Comparison of ENCODE assay signal across 8 cellular contexts in the genomic region with DNA sequence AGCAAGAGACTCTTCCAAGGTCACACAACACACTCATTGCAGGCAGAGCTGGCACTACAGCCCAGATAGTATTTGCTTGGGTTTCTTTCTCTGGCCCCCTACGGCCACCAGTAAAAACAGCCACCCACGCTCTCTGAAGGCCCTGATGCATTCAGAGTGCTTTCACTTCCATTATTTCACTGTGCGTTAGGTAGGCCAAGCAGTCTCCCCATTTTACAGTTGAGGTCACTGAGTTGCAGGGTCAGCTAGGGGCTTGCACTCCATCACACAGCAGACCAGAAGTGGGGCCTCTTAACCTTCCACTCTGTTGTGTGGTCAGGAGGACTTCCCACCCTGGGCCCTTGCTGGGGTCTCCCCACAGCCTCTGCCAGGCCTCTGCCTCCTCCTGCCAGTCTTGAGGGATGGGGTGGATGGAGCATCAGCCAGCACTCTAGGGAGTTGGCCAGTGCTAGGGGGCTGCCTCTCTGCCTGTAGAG. TPM values are rescaled to one million over a fixed set of nuclear protein-coding genes. Genes with fewer than 3 reads are reported as not detected.
DNase-seq lines count a peak whose midpoint lies in the region; ATAC-seq and TF ChIP-seq lines count a peak whose summit lies in the region.
"Had no signal": no experiment of that assay in that cellular context is flagged by ENCODE, and none has a peak within 500 bp of the region (broad histone marks: within the 10 kb centered on the region; RNA-seq: fewer than 3 reads in every experiment).

No MANE protein-coding gene starts in this region.

- H3K36me3 Mint-ChIP-seq in activated B cell treated with CpG ODN at 0.5 μM for 24 hours (ENCODE audit: low read depth): peaks cover 2% of the 10 kb centered on the region
- no peaks in the 10 kb centered on the region for H3K36me3 Mint-ChIP-seq in osteocyte (ENCODE audit: unreplicated experiment)

- H3K27me3 Mint-ChIP-seq in activated B cell treated with CpG ODN at 0.5 μM for 24 hours (peaks cover 2% of the 10 kb centered on the region), osteocyte (ENCODE audit: unreplicated experiment) (peaks cover 56% of the 10 kb centered on the region)

- H3K9me3 Mint-ChIP-seq in activated B cell treated with CpG ODN at 0.5 μM for 24 hours: no peaks in the 10 kb centered on the region
- H3K9me3 Mint-ChIP-seq in osteocyte (ENCODE audit: unreplicated experiment): no peaks in the 10 kb centered on the region

- CTCF ChIA-PET in activated B cell treated with CpG ODN at 0.5 μM for 24 hours (lab: Charles Lee): interaction anchor here (0.7 to 1.7 kb wide), 8 partner anchors 10 to 72 kb away, joined by 3 read pairs; no protein-coding TSS in a partner anchor

- ATAC-seq in GM18858 (IDR thresholded peaks at IDR 0.05; ENCODE audit: unreplicated experiment): peak; percentile 47
- peak; percentile 54 for ATAC-seq in GM21786 (IDR thresholded peaks at IDR 0.05; ENCODE audit: unreplicated experiment)
- ATAC-seq in activated B cell treated with CpG ODN at 0.5 μM for 24 hours (ENCODE audit: low read depth): peak; percentile 54
- ATAC-seq in GM21717 (IDR thresholded peaks at IDR 0.05; ENCODE audit: unreplicated experiment): no peak
- ATAC-seq in HG03025 (IDR thresholded peaks at IDR 0.05; ENCODE audit: low FRiP score, unreplicated experiment): no peak

- POLR2A ChIA-PET in activated B cell treated with CpG ODN at 0.5 μM for 24 hours (lab: Charles Lee): interaction anchor here (0.6 to 3.1 kb wide), 5 partner anchors 16 to 742 kb away, joined by 3 to 15 read pairs (median 5); partner anchors contain the start of gene KPNB1

- intact Hi-C loops in activated B cell treated with CpG ODN at 0.5 μM for 24 hours (cut with micrococcal nuclease): no loop called here
- intact Hi-C loops in posterior vena cava (cut with DNase I): no loop called here

- H3K27ac Mint-ChIP-seq in activated B cell treated with CpG ODN at 0.5 μM for 24 hours (peak overlapping the region; percentile 81), osteocyte (ENCODE audit: unreplicated experiment) (no peak overlapping the region)

- H3K4me3 Mint-ChIP-seq in activated B cell treated with CpG ODN at 0.5 μM for 24 hours: peak overlapping the region; percentile 94
- H3K4me3 Mint-ChIP-seq in osteocyte (ENCODE audit: unreplicated experiment): no peak overlapping the region

- TF ChIP-seq CTCF in activated B cell treated with CpG ODN at 0.5 μM for 24 hours (IDR thresholded peaks at IDR 0.05) (no peak), osteocyte (IDR thresholded peaks at IDR 0.05) (no peak)

- peaks cover 61% of the 10 kb centered on the region for H3K4me1 Mint-ChIP-seq in activated B cell treated with CpG ODN at 0.5 μM for 24 hours
- H3K4me1 Mint-ChIP-seq in osteocyte (ENCODE audit: unreplicated experiment): peaks cover 7% of the 10 kb centered on the region

- peak; percentile 31 for DNase-seq in activated B cell treated with CpG ODN at 0.5 μM for 24 hours
- DNase-seq in posterior vena cava (ENCODE audit: low spot score): peak; percentile 29
- no peak for DNase-seq in osteocyte (ENCODE audit: extremely low spot score, unreplicated experiment)

RNA-seq across cellular contexts. Expression of gene TBX21, which starts 2.5 kb away (rescaled TPM):
- 3.6 and 3.8 TPM in 2 replicates for total RNA-seq in activated B cell treated with CpG ODN at 0.5 μM for 24 hours
- under 1 TPM; 0.48 to 0.65 TPM for total RNA-seq in posterior vena cava
- total RNA-seq in osteocyte: not detected in 2 replicates
- total RNA-seq: MCF 10A had no signal

RNA-seq across cellular contexts. Expression of gene TBKBP1, which starts 41.6 kb away (rescaled TPM):
- total RNA-seq in activated B cell treated with CpG ODN at 0.5 μM for 24 hours: 3.6 and 4.1 TPM in 2 replicates
- total RNA-seq in posterior vena cava: 10 to 100 TPM; 10.7 to 13.8 TPM
- 16.5 and 17.4 TPM in 2 replicates for total RNA-seq in osteocyte

Comparison
In these comparisons a context has a peak if more than half of its experiments do, and no peak if none do; other contexts are left out.
1. ATAC-seq: peak in GM18858 (single experiment), GM21786 (single experiment) and activated B cell treated with CpG ODN at 0.5 μM for 24 hours (single experiment); none in GM21717 (single experiment) and HG03025 (single experiment).